Comparison of ENCODE assay signal across 1 cellular context in genomic region chr12:6490673-6491072, GRCh38. TPM values are rescaled to one million over a fixed set of nuclear protein-coding genes. Genes with fewer than 3 reads are reported as not detected.
"Had no signal": no experiment of that assay in that cellular context is flagged by ENCODE, and none has a peak within 500 bp of the region (broad histone marks: within the 10 kb centered on the region; RNA-seq: fewer than 3 reads in every experiment).

No MANE protein-coding gene starts in this region.

RNA-seq across cellular contexts. Expression of gene TAPBPL, which starts 38.8 kb away (rescaled TPM):
- total RNA-seq: G401 had no signal
